In genomic region chr12:120261951-120262851, GRCh38 we compare ENCODE assay signal across 6 cellular contexts. TPM values are rescaled to one million over a fixed set of nuclear protein-coding genes. Genes with fewer than 3 reads are reported as not detected.
DNase-seq lines count a peak whose midpoint lies in the region; FAIRE-seq and TF ChIP-seq lines count a peak whose summit lies in the region.

No MANE protein-coding gene starts in this region.

- H3K4me1 ChIP-seq in PC-9 (replicated peaks; ENCODE audit: insufficient read depth) (peaks cover 50% of the 10 kb centered on the region), small intestine (ENCODE audit: control insufficient read depth in 2 of 2, insufficient read depth in 1 of 2, low read depth in 1 of 2, low read length in 1 of 2) (peaks cover 7 to 14% of the 10 kb centered on the region in 2 donors), HAP-1 (peaks cover 10% of the 10 kb centered on the region)

- peak overlapping the region; percentile 92 for H3K4me2 ChIP-seq in PC-9

- TF ChIP-seq CTCF in PC-9 (conservative IDR thresholded peaks at IDR 0.05) (no peak), epithelial cell of esophagus (IDR thresholded peaks at IDR 0.05; ENCODE audit: insufficient read depth, low read depth, low read length, missing control alignments) (no peak)

- peaks cover 82% of the 10 kb centered on the region for H3K79me2 ChIP-seq in PC-9 (ENCODE audit: low read depth)

- no TSS peak for BruUV-seq in PC-9 (replicated peaks; lab: Mats Ljungman, UMichigan)

- H3K9me2 ChIP-seq in PC-9 (ENCODE audit: insufficient read depth), result no peaks in the 10 kb centered on the region

- in situ Hi-C loops in HAP-1 (cut with MboI; ENCODE audit: low sequenced_read_pairs), result no loop called here

- 46 to 49% (median 46%) methylated on average over 10 of the region's 10 CpGs for WGBS in small intestine, 3 donors

- H3K36me3 ChIP-seq in PC-9 (ENCODE audit: low read depth), result no peaks in the 10 kb centered on the region; the same call in 1 of the 2 replicates
- H3K36me3 ChIP-seq in small intestine (ENCODE audit: control insufficient read depth in 2 of 2, insufficient read depth in 2 of 2, low read length in 2 of 2), result no peaks in the 10 kb centered on the region
- H3K36me3 ChIP-seq in HAP-1 (replicated peaks), result no peaks in the 10 kb centered on the region

- CTCF ChIA-PET in PC-9 (lab: Charles Lee), result interaction anchor here (0.6 to 2.9 kb wide), 7 partner anchors 18 to 169 kb away, joined by 3 to 31 read pairs (median 5); no protein-coding TSS in a partner anchor

- no peaks in the 10 kb centered on the region for H3K9me3 ChIP-seq in PC-9 (ENCODE audit: insufficient read depth, low read depth)
- no peaks in the 10 kb centered on the region for H3K9me3 ChIP-seq in small intestine (ENCODE audit: control insufficient read depth, low read depth)
- no peaks in the 10 kb centered on the region for H3K9me3 ChIP-seq in HAP-1

- FAIRE-seq in small intestine (lab: Jason Lieb, UNC), result no peak

- peaks cover 7% of the 10 kb centered on the region; the same call in 1 of the 2 replicates for H3F3A ChIP-seq in PC-9 (ENCODE audit: insufficient read depth, low read depth)

- POLR2A ChIA-PET in PC-9 (lab: Charles Lee; ENCODE audit: unreplicated experiment), result interaction anchor here (0.6 to 3.5 kb wide), 8 partner anchors 24 to 1513 kb away, joined by 3 to 83 read pairs (median 6); partner anchors contain the start of gene RPLP0

- intact Hi-C loops in PC-9 (cut with micrococcal nuclease; ENCODE audit: unreplicated experiment), result loop anchor here (1.0 kb wide), 1 partner anchor 31 kb away; no protein-coding TSS in a partner anchor

- H3K4me3 ChIP-seq in PC-9 (peak overlapping the region; percentile 76; the same call in 1 of the 2 replicates), epithelial cell of esophagus (ENCODE audit: low read length) (peak overlapping the region; percentile 78), small intestine (ENCODE audit: low read depth in 1 of 2, low read length in 2 of 2) (peak overlapping the region in 1 of 2 donors; percentile 92), HAP-1 (no peak overlapping the region)

- no peaks in the 10 kb centered on the region for H3K27me3 ChIP-seq in PC-9 (ENCODE audit: insufficient read depth, low read depth)
- no peaks in the 10 kb centered on the region for H3K27me3 ChIP-seq in small intestine (ENCODE audit: control insufficient read depth in 2 of 2, insufficient read depth in 2 of 2, low read length in 2 of 2)
- no peaks in the 10 kb centered on the region for H3K27me3 ChIP-seq in HAP-1 (ENCODE audit: low read depth)

- no peak overlapping the region for H2AFZ ChIP-seq in PC-9

- peaks cover 12% of the 10 kb centered on the region; the same call in 1 of the 2 replicates for H4K20me1 ChIP-seq in PC-9 (ENCODE audit: insufficient read depth)

- DNase-seq in PC-9, result peak; percentile 70 to 80
- DNase-seq in epithelial cell of esophagus (ENCODE audit: low read depth), result peak; percentile 97
- peak; percentile 70 for DNase-seq in small intestine
- DNase-seq in AML-193 (lab: John Stamatoyannopoulos, UW), result no peak
- no peak for DNase-seq in globus pallidus (ENCODE audit: low spot score)
- no peak for DNase-seq in HAP-1 (ENCODE audit: low spot score in 2 of 2)

- H3K27ac ChIP-seq in PC-9, result peak overlapping the region; percentile 60
- peak overlapping the region; percentile 61 to 84 for H3K27ac ChIP-seq in small intestine (ENCODE audit: low read depth in 1 of 2, low read length in 1 of 2)

RNA-seq across cellular contexts. Expression of gene PXN, which starts 3.3 kb away (rescaled TPM):
- 191 and 218 TPM in 2 replicates for total RNA-seq in PC-9 (2021)
- polyA plus RNA-seq in small intestine, result 100 to 1,000 TPM in 2 of 3 donors, 10 to 100 TPM in 1; 79.3 to 132 (median 103) TPM

RNA-seq across cellular contexts. Expression of gene RNU4-2, which starts 29.5 kb away (rescaled TPM):
- total RNA-seq in PC-9 (2021), result 2,281 and 3,957 TPM in 2 replicates
- not detected for polyA plus RNA-seq in small intestine

RNA-seq across cellular contexts. Expression of gene RNU4-1, which starts 30.8 kb away (rescaled TPM):
- 1,857 and 3,341 TPM in 2 replicates for total RNA-seq in PC-9 (2021)
- polyA plus RNA-seq in small intestine, result not detected

RNA-seq across cellular contexts. Expression of gene SIRT4, which starts 39.9 kb away (rescaled TPM):
- total RNA-seq in PC-9 (2021), result 3.2 and 3.6 TPM in 2 replicates
- polyA plus RNA-seq in small intestine, result 1 to 10 TPM; 1.4 to 8.1 (median 1.6) TPM

Comparison
In these comparisons a context has a peak if more than half of its experiments do, and no peak if none do; other contexts are left out.
1. DNase-seq: peak in PC-9 (2 of 2), epithelial cell of esophagus (single experiment) and small intestine (single experiment); none in AML-193 (0 of 2), globus pallidus (single experiment) and HAP-1 (0 of 2).